ENCODE assay signal across 13 cellular contexts in genomic region chr12:19490908-19491307, GRCh38. TPM values are rescaled to one million over a fixed set of nuclear protein-coding genes. Genes with fewer than 3 reads are reported as not detected.
A peak's percentile ranks its signal among the peaks of the same experiment; 100 is the strongest.
DNase-seq lines count a peak whose midpoint lies in the region; ATAC-seq lines count a peak whose summit lies in the region.
"Had no signal": no experiment of that assay in that cellular context is flagged by ENCODE, and none has a peak within 500 bp of the region (broad histone marks: within the 10 kb centered on the region; RNA-seq: fewer than 3 reads in every experiment).

No MANE protein-coding gene starts in this region.

- DNase-seq in DMS79 treated with DMSO at 0.1 percent for 48 hours (lab: John Stamatoyannopoulos, UW) = peak; percentile 59
- DNase-seq in SK-N-MC (ENCODE audit: low read depth, low spot score) = no peak
- DNase-seq in cerebellum (ENCODE audit: low spot score) = peak; percentile 13
- no peak for DNase-seq in D341Med (ENCODE audit: low spot score)
- no peak for DNase-seq in activated CD8-positive, alpha-beta memory T cell treated with anti-CD3 and anti-CD28 coated beads, Interleukin-2, amount 50 U/mL, for 4 hours
- DNase-seq: BE2C; Caco-2; CD8-positive, alpha-beta memory T cell; DMS53 had no signal

- H3K36me3 ChIP-seq in SK-N-MC (ENCODE audit: insufficient read depth, low read length) = peaks cover 28% of the 10 kb centered on the region

- 0 out of 2 replicates have a peak overlapping the region, but pooled peaks have one; percentile 5 for H3K27ac ChIP-seq in SK-N-MC
- H3K27ac ChIP-seq: A549 had no signal

- no peak overlapping the region for H3K4me3 Mint-ChIP-seq in stimulated activated memory B cell treated with anti-CD40 and anti-IgM and Interleukin-4, amounts not matched to agents 10 μg/mL and 1 μg/mL and 100 μg/mL, for 72 hours
- H3K4me3 Mint-ChIP-seq: CD8-positive, alpha-beta memory T cell had no signal

- no peaks in the 10 kb centered on the region for H3K9me3 Mint-ChIP-seq in stimulated activated memory B cell treated with anti-CD40 and anti-IgM and Interleukin-4, amounts not matched to agents 10 μg/mL and 1 μg/mL and 100 μg/mL, for 72 hours
- H3K9me3 Mint-ChIP-seq: CD8-positive, alpha-beta memory T cell had no signal

- H3K27me3 Mint-ChIP-seq in stimulated activated memory B cell treated with anti-CD40 and anti-IgM and Interleukin-4, amounts not matched to agents 10 μg/mL and 1 μg/mL and 100 μg/mL, for 72 hours = no peaks in the 10 kb centered on the region
- H3K27me3 Mint-ChIP-seq: CD8-positive, alpha-beta memory T cell had no signal

- peaks cover 36% of the 10 kb centered on the region for H3K36me3 Mint-ChIP-seq in stimulated activated memory B cell treated with anti-CD40 and anti-IgM and Interleukin-4, amounts not matched to agents 10 μg/mL and 1 μg/mL and 100 μg/mL, for 72 hours

- H3K27ac Mint-ChIP-seq in stimulated activated memory B cell treated with anti-CD40 and anti-IgM and Interleukin-4, amounts not matched to agents 10 μg/mL and 1 μg/mL and 100 μg/mL, for 72 hours = no peak overlapping the region

- peaks cover 24% of the 10 kb centered on the region for H3K4me1 Mint-ChIP-seq in stimulated activated memory B cell treated with anti-CD40 and anti-IgM and Interleukin-4, amounts not matched to agents 10 μg/mL and 1 μg/mL and 100 μg/mL, for 72 hours

- no peaks in the 10 kb centered on the region for H3K9me3 ChIP-seq in SK-N-MC (ENCODE audit: low read depth, low read length)
- H3K9me3 ChIP-seq: A549, BE2C, Caco-2, HAP-1 had no signal

- no peak for ATAC-seq in stimulated activated memory B cell treated with anti-CD40 and anti-IgM and Interleukin-4, amounts not matched to agents 10 μg/mL and 1 μg/mL and 100 μg/mL, for 72 hours
- ATAC-seq: A549, HepG2 had no signal

- no peak overlapping the region for H3K9ac ChIP-seq in SK-N-MC (ENCODE audit: insufficient read length)

- H3K4me3 ChIP-seq in SK-N-MC = no peak overlapping the region
- H3K4me3 ChIP-seq: A549, HAP-1 had no signal

RNA-seq across cellular contexts. Expression of gene AEBP2, which starts 51.6 kb away (rescaled TPM):
- 39.3 TPM for total RNA-seq in cerebellum

Comparison
In these comparisons a context has a peak if more than half of its experiments do, and no peak if none do; other contexts are left out.
1. DNase-seq: peak in DMS79 treated with DMSO at 0.1 percent for 48 hours (single experiment) and cerebellum (single experiment); none in SK-N-MC (single experiment), D341Med (single experiment) and activated CD8-positive, alpha-beta memory T cell treated with anti-CD3 and anti-CD28 coated beads, Interleukin-2, amount 50 U/mL, for 4 hours (single experiment).